Comparison of ENCODE assay signal across 22 cellular contexts in the genomic region with DNA sequence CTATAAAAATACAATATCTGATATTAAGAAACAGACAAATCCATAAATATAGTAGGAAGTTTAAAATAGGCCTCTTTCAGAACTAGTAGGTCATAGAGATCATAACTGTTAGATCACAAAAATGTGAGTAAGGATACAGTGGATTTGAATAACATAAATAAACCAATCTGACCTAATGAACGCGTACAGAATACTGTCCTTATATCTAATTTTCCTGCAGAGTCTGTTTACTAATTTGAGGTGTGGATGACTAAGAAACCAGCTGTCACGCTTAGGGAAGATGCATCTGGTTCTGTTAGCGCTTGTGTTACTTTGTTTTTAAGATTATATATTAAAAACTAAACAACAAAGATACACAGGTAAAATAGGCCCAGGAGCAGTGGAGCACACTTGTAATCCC. TPM values are rescaled to one million over a fixed set of nuclear protein-coding genes. Genes with fewer than 3 reads are reported as not detected.
DNase-seq lines count a peak whose midpoint lies in the region; ATAC-seq and TF ChIP-seq lines count a peak whose summit lies in the region.
"Had no signal": no experiment of that assay in that cellular context is flagged by ENCODE, and none has a peak within 500 bp of the region (broad histone marks: within the 10 kb centered on the region; RNA-seq: fewer than 3 reads in every experiment).

No MANE protein-coding gene starts in this region.

- TF ChIP-seq CTCF in 22Rv1 (IDR thresholded peaks at IDR 0.05) = no peak
- no peak for TF ChIP-seq CTCF in fibroblast of villous mesenchyme (IDR thresholded peaks at IDR 0.05; ENCODE audit: insufficient read depth, low read depth, low read length)

- H3K4me3 ChIP-seq in fibroblast of villous mesenchyme (ENCODE audit: low read depth, low read length) = no peak overlapping the region

- DNase-seq in DMS 273 (lab: John Stamatoyannopoulos, UW; ENCODE audit: unreplicated experiment) = peak; percentile 64
- DNase-seq in NCI-H69 (lab: John Stamatoyannopoulos, UW) = peak; percentile 58
- DNase-seq in fibroblast of villous mesenchyme (ENCODE audit: low read depth) = peak; percentile 55
- no peak for DNase-seq in CD1c-positive myeloid dendritic cell (ENCODE audit: extremely low spot score)
- no peak for DNase-seq in midbrain (lab: John Stamatoyannopoulos, UW)
- DNase-seq: CD8-positive, alpha-beta memory T cell; GDM1; MM.1S; NCI-H187; NCI-H2081 treated with DMSO at 0.1 percent for 48 hours; NCI-H524; NCI-H774; SHP77 treated with DMSO at 0.1 percent for 48 hours; T-helper 1 cell had no signal

- no peak for ATAC-seq in GM18502 (IDR thresholded peaks at IDR 0.05; ENCODE audit: poor library complexity, unreplicated experiment)

- H3K27ac ChIP-seq in 22Rv1 = 0 out of 2 replicates have a peak overlapping the region, but pooled peaks have one; percentile 1
- H3K27ac ChIP-seq: C4-2B, KMS-11, RWPE1 had no signal

RNA-seq across cellular contexts. Expression of gene CPD, which starts 14.8 kb away (rescaled TPM):
- total RNA-seq in fibroblast of villous mesenchyme = 116 and 177 TPM in 2 replicates

RNA-seq across cellular contexts. Expression of gene TMIGD1, which starts 59.6 kb away (rescaled TPM):
- total RNA-seq in fibroblast of villous mesenchyme = not detected in 2 replicates
- total RNA-seq: A673; B cell; CD8-positive, alpha-beta memory T cell; H4 had no signal

Comparison
In these comparisons a context has a peak if more than half of its experiments do, and no peak if none do; other contexts are left out.
1. DNase-seq: peak in DMS 273 (single experiment), NCI-H69 (single experiment) and fibroblast of villous mesenchyme (single experiment); none in CD1c-positive myeloid dendritic cell (single experiment) and midbrain (single experiment).